1 cellular context compared by ENCODE assay signal in genomic region chrX:154481195-154481594, GRCh38.
TF ChIP-seq lines count a peak whose summit lies in the region.

No MANE protein-coding gene starts in this region.

TF ChIP-seq in HepG2, 621 proteins besides CTCF, POLR2A, EP300 and RAD21:
- TF ChIP-seq FOSL2 (CRISPR knock-in tag; IDR thresholded peaks at IDR 0.05), result no peak
- no peak for TF ChIP-seq DBP (CRISPR knock-in tag; IDR thresholded peaks at IDR 0.05; ENCODE audit: not compliant biosample characterization)
- TF ChIP-seq TRIM24 (CRISPR knock-in tag; IDR thresholded peaks at IDR 0.05), result no peak
- TF ChIP-seq SETDB1 (CRISPR knock-in tag; IDR thresholded peaks at IDR 0.05; ENCODE audit: borderline replicate concordance), result no peak
- no peak for TF ChIP-seq THYN1 (CRISPR knock-in tag; IDR thresholded peaks at IDR 0.05; ENCODE audit: borderline replicate concordance, low read depth)
- no peak for TF ChIP-seq ZNF543 (CRISPR knock-in tag; IDR thresholded peaks at IDR 0.05)
- TF ChIP-seq REST (IDR thresholded peaks at IDR 0.05; ENCODE audit: borderline replicate concordance in 1 of 2, low read depth in 1 of 2, low read length in 2 of 2), result no peak
